ENCODE assay signal across 1 cellular context in genomic region chr17:71163121-71163812, GRCh38.
TF ChIP-seq lines count a peak whose summit lies in the region.

No MANE protein-coding gene starts in this region.

TF ChIP-seq in HEK293, 187 proteins besides CTCF, POLR2A, EP300 and RAD21 (continued from another document and continues in another):
- 0 out of 2 replicates have a peak, but pooled peaks have one; percentile 24 for TF ChIP-seq ZNF518A (tag by site-specific recombination; conservative IDR thresholded peaks at IDR 0.05; ENCODE audit: low read depth)
- no peak; the same call in 1 of the 2 replicates for TF ChIP-seq PRDM10 (tag by site-specific recombination; IDR thresholded peaks at IDR 0.05)
- TF ChIP-seq GLIS2 (tag by site-specific recombination; IDR thresholded peaks at IDR 0.05), result peak; percentile 69
- no peak for TF ChIP-seq ZNF423 (tag by site-specific recombination; IDR thresholded peaks at IDR 0.05)
- TF ChIP-seq ZNF37A (tag by site-specific recombination; IDR thresholded peaks at IDR 0.05), result no peak
- TF ChIP-seq ZNF777 (tag by site-specific recombination; IDR thresholded peaks at IDR 0.05; ENCODE audit: borderline replicate concordance), result no peak
- no peak for TF ChIP-seq ZNF274 (IDR thresholded peaks at IDR 0.05; ENCODE audit: low read length)
- TF ChIP-seq ZNF274 (tag by site-specific recombination; IDR thresholded peaks at IDR 0.05; ENCODE audit: borderline replicate concordance), result no peak
- no peak for TF ChIP-seq ZNF670 (tag by site-specific recombination; IDR thresholded peaks at IDR 0.05; ENCODE audit: low read depth)
- no peak for TF ChIP-seq ZNF239 (tag by site-specific recombination; IDR thresholded peaks at IDR 0.05)
- no peak for TF ChIP-seq ZNF140 (tag by site-specific recombination; IDR thresholded peaks at IDR 0.05)
- peak; percentile 26; the same call in 1 of the 2 replicates for TF ChIP-seq ZSCAN30 (tag by site-specific recombination; IDR thresholded peaks at IDR 0.05)
- TF ChIP-seq ZBTB1 (tag by site-specific recombination; IDR thresholded peaks at IDR 0.05), result no peak
- no peak for TF ChIP-seq HIC1 (tag by site-specific recombination; IDR thresholded peaks at IDR 0.05)
- TF ChIP-seq BCL11A (tag by site-specific recombination; IDR thresholded peaks at IDR 0.05; ENCODE audit: low read depth), result peak; percentile 94
- no peak for TF ChIP-seq ZNF311 (tag by site-specific recombination; IDR thresholded peaks at IDR 0.05; ENCODE audit: borderline replicate concordance)
- TF ChIP-seq ZNF341 (tag by site-specific recombination; IDR thresholded peaks at IDR 0.05; ENCODE audit: low read depth), result no peak
- no peak for TF ChIP-seq SALL2 (tag by site-specific recombination; IDR thresholded peaks at IDR 0.05; ENCODE audit: borderline replicate concordance)
- TF ChIP-seq ZNF558 (tag by site-specific recombination; IDR thresholded peaks at IDR 0.05), result peak; percentile 55; the same call in 1 of the 2 replicates
- no peak for TF ChIP-seq ZNF785 (tag by site-specific recombination; IDR thresholded peaks at IDR 0.05)
- no peak for TF ChIP-seq ZNF48 (tag by site-specific recombination; IDR thresholded peaks at IDR 0.05)
- TF ChIP-seq ZNF610 (tag by site-specific recombination; IDR thresholded peaks at IDR 0.05; ENCODE audit: borderline replicate concordance), result no peak
- peak; percentile 73; the same call in 1 of the 2 replicates for TF ChIP-seq ZNF488 (tag by site-specific recombination; IDR thresholded peaks at IDR 0.05)
- TF ChIP-seq OSR2 (tag by site-specific recombination; IDR thresholded peaks at IDR 0.05), result peak; percentile 99
- peak; percentile 99 for TF ChIP-seq GFI1B (tag by site-specific recombination; IDR thresholded peaks at IDR 0.05)
- TF ChIP-seq KLF8 (tag by site-specific recombination; IDR thresholded peaks at IDR 0.05), result peak; percentile 88
- no peak for TF ChIP-seq ZNF830 (tag by site-specific recombination; IDR thresholded peaks at IDR 0.05; ENCODE audit: low read depth)
- no peak; the same call in 1 of the 2 replicates for TF ChIP-seq KLF10 (tag by site-specific recombination; IDR thresholded peaks at IDR 0.05)
- 0 out of 2 replicates have a peak, but pooled peaks have one; percentile 35 for TF ChIP-seq ZBTB49 (tag by site-specific recombination; IDR thresholded peaks at IDR 0.05; ENCODE audit: low read depth)
- TF ChIP-seq ZNF747 (tag by site-specific recombination; IDR thresholded peaks at IDR 0.05), result no peak
- TF ChIP-seq ZNF626 (tag by site-specific recombination; IDR thresholded peaks at IDR 0.05), result no peak
- no peak for TF ChIP-seq ZNF677 (tag by site-specific recombination; IDR thresholded peaks at IDR 0.05)
- TF ChIP-seq ZSCAN5A (tag by site-specific recombination; IDR thresholded peaks at IDR 0.05), result no peak
- TF ChIP-seq ZNF555 (tag by site-specific recombination; conservative IDR thresholded peaks at IDR 0.05), result no peak
- TF ChIP-seq RBAK (tag by site-specific recombination; IDR thresholded peaks at IDR 0.05), result no peak
- TF ChIP-seq MZF1 (tag by site-specific recombination; IDR thresholded peaks at IDR 0.05; ENCODE audit: borderline replicate concordance), result peak; percentile 37; the same call in 1 of the 2 replicates
- no peak for TF ChIP-seq KLF16 (tag by site-specific recombination; IDR thresholded peaks at IDR 0.05)
- TF ChIP-seq ZNF629 (tag by site-specific recombination; IDR thresholded peaks at IDR 0.05), result peak; percentile 85
- TF ChIP-seq PRDM1 (tag by site-specific recombination; IDR thresholded peaks at IDR 0.05), result no peak
- TF ChIP-seq ZNF501 (tag by site-specific recombination; IDR thresholded peaks at IDR 0.05), result peak; percentile 66; the same call in 1 of the 2 replicates
- TF ChIP-seq ZFP37 (tag by site-specific recombination; IDR thresholded peaks at IDR 0.05), result no peak
- no peak for TF ChIP-seq ZNF248 (tag by site-specific recombination; IDR thresholded peaks at IDR 0.05)
- TF ChIP-seq ZNF624 (tag by site-specific recombination; IDR thresholded peaks at IDR 0.05), result no peak
- peak; percentile 72 for TF ChIP-seq TCF7L2 (IDR thresholded peaks at IDR 0.05; ENCODE audit: borderline replicate concordance, low read depth, low read length)
- TF ChIP-seq ZNF366 (tag by site-specific recombination; conservative IDR thresholded peaks at IDR 0.05), result peak; percentile 88
- no peak for TF ChIP-seq ZFP69B (tag by site-specific recombination; IDR thresholded peaks at IDR 0.05)
- no peak for TF ChIP-seq ZNF280C (tag by site-specific recombination; IDR thresholded peaks at IDR 0.05)
- no peak for TF ChIP-seq ZNF404 (tag by site-specific recombination; IDR thresholded peaks at IDR 0.05)
